Comparison of ENCODE assay signal across 29 cellular contexts in genomic region chr2:232603283-232603682, GRCh38.
"Had no signal": no experiment of that assay in that cellular context is flagged by ENCODE, and none has a peak within 500 bp of the region (broad histone marks: within the 10 kb centered on the region; RNA-seq: fewer than 3 reads in every experiment).

No MANE protein-coding gene starts in this region.

- H3K4me1 ChIP-seq: thyroid gland, uterus, vagina had no signal

- H3K4me1 Mint-ChIP-seq: stimulated activated effector memory CD8-positive, alpha-beta T cell treated with anti-CD3 and anti-CD28 coated beads, Interleukin-12 subunit alpha, Interleukin-12 subunit beta, amount 100 ng/mL, for 72 hours had no signal

- H3K27me3 ChIP-seq: stomach, suprapubic skin, testis, thyroid gland, tibial artery, tibial nerve, transverse colon, upper lobe of left lung, upper lobe of right lung, uterus, vagina had no signal

- DNase-seq: stimulated activated CD4-positive, alpha-beta T cell treated with anti-CD3 and anti-CD28 coated beads, Interleukin-2, amount 100 ng/mL, for 48 hours; stimulated activated CD4-positive, alpha-beta T cell treated with anti-CD3 and anti-CD28 coated beads, Interleukin-4, amount 100 ng/mL, for 1 hour; stimulated activated CD4-positive, alpha-beta T cell treated with anti-CD3 and anti-CD28 coated beads, Interleukin-4, amount 100 ng/mL, for 24 hours; stimulated activated CD4-positive, alpha-beta T cell treated with anti-CD3 and anti-CD28 coated beads, Interleukin-4, amount 100 ng/mL, for 4 hours; stimulated activated CD8-positive, alpha-beta memory T cell treated with anti-CD3 and anti-CD28 coated beads, Interleukin-4, amount 100 ng/mL, for 48 hours; stimulated activated naive B cell treated with anti-CD40 and anti-IgM and Interleukin-4, amounts not matched to agents 10 μg/mL and 1 μg/mL and 100 μg/mL, for 72 hours; stimulated activated naive CD4-positive, alpha-beta T cell; stimulated activated naive CD4-positive, alpha-beta T cell treated with Interleukin-2 at 50 U/mL for 16 hours; stimulated activated naive CD8-positive, alpha-beta T cell treated with anti-CD3 and anti-CD28 coated beads, Interleukin-15, amount 100 ng/mL, for 72 hours; stimulated activated naive CD8-positive, alpha-beta T cell treated with anti-CD3 and anti-CD28 coated beads, Interleukin-15, Interleukin-2, amounts not matched to agents 100 U/mL and 50 U/mL, for 24 hours; stomach; substantia nigra; testis; thyroid gland; tibial artery; transverse colon; trophoblast cell; upper lobe of left lung; upper lobe of right lung; uterus had no signal

- H3K36me3 Mint-ChIP-seq: stimulated activated memory B cell treated with anti-CD40 and anti-IgM and Interleukin-4, amounts not matched to agents 10 μg/mL and 1 μg/mL and 100 μg/mL, for 72 hours; type B pancreatic cell had no signal

- FAIRE-seq: urothelium cell line had no signal

- H3K4me3 Mint-ChIP-seq: stimulated activated effector memory CD8-positive, alpha-beta T cell treated with anti-CD3 and anti-CD28 coated beads, Interleukin-12 subunit alpha, Interleukin-12 subunit beta, amount 100 ng/mL, for 72 hours; stimulated activated memory B cell treated with anti-CD40 and anti-IgM and Interleukin-4, amounts not matched to agents 10 μg/mL and 1 μg/mL and 100 μg/mL, for 72 hours; stimulated activated naive B cell treated with anti-CD40 and anti-IgM and Interleukin-4, amounts not matched to agents 10 μg/mL and 1 μg/mL and 100 μg/mL, for 72 hours; stimulated activated naive CD8-positive, alpha-beta T cell treated with anti-CD3 and anti-CD28 coated beads, Interleukin-15, amount 100 ng/mL, for 72 hours; stimulated activated naive CD8-positive, alpha-beta T cell treated with anti-CD3 and anti-CD28 coated beads, Interleukin-15, Interleukin-2, amounts not matched to agents 100 ng/mL and 50 ng/mL, for 24 hours; type B pancreatic cell had no signal

- H3K9me3 ChIP-seq: stomach, suprapubic skin, testis, thoracic aorta, thyroid gland, tibial artery, tibial nerve, transverse colon, upper lobe of left lung, upper lobe of right lung, uterus, vagina had no signal

- H3K27ac ChIP-seq: stomach, suprapubic skin, testis, thoracic aorta, thyroid gland, tibial artery, tibial nerve, transverse colon, upper lobe of left lung, upper lobe of right lung, uterus, vagina had no signal

- H3K9me3 Mint-ChIP-seq: stimulated activated effector memory CD8-positive, alpha-beta T cell treated with anti-CD3 and anti-CD28 coated beads, Interleukin-12 subunit alpha, Interleukin-12 subunit beta, amount 100 ng/mL, for 72 hours; stimulated activated memory B cell treated with anti-CD40 and anti-IgM and Interleukin-4, amounts not matched to agents 10 μg/mL and 1 μg/mL and 100 μg/mL, for 72 hours; stimulated activated naive B cell treated with anti-CD40 and anti-IgM and Interleukin-4, amounts not matched to agents 10 μg/mL and 1 μg/mL and 100 μg/mL, for 72 hours; stimulated activated naive CD8-positive, alpha-beta T cell treated with anti-CD3 and anti-CD28 coated beads, Interleukin-15, amount 100 ng/mL, for 72 hours; stimulated activated naive CD8-positive, alpha-beta T cell treated with anti-CD3 and anti-CD28 coated beads, Interleukin-15, Interleukin-2, amounts not matched to agents 100 ng/mL and 50 ng/mL, for 24 hours; type B pancreatic cell had no signal

- H3K27ac Mint-ChIP-seq: stimulated activated effector memory CD8-positive, alpha-beta T cell treated with anti-CD3 and anti-CD28 coated beads, Interleukin-12 subunit alpha, Interleukin-12 subunit beta, amount 100 ng/mL, for 72 hours; stimulated activated memory B cell treated with anti-CD40 and anti-IgM and Interleukin-4, amounts not matched to agents 10 μg/mL and 1 μg/mL and 100 μg/mL, for 72 hours; stimulated activated naive CD8-positive, alpha-beta T cell treated with anti-CD3 and anti-CD28 coated beads, Interleukin-15, amount 100 ng/mL, for 72 hours; stimulated activated naive CD8-positive, alpha-beta T cell treated with anti-CD3 and anti-CD28 coated beads, Interleukin-15, Interleukin-2, amounts not matched to agents 100 ng/mL and 50 ng/mL, for 24 hours; type B pancreatic cell had no signal

- H3K36me3 ChIP-seq: stomach, suprapubic skin, thoracic aorta, thyroid gland, tibial artery, tibial nerve, transverse colon, upper lobe of left lung, upper lobe of right lung, uterus, vagina had no signal

- H3K4me3 ChIP-seq: stomach, suprapubic skin, testis, thoracic aorta, thyroid gland, tibial artery, tibial nerve, transverse colon, upper lobe of left lung, upper lobe of right lung, uterus, vagina had no signal

- H3K27me3 Mint-ChIP-seq: stimulated activated naive CD8-positive, alpha-beta T cell treated with anti-CD3 and anti-CD28 coated beads, Interleukin-15, amount 100 ng/mL, for 72 hours had no signal

- ATAC-seq: stimulated activated effector memory CD8-positive, alpha-beta T cell treated with anti-CD3 and anti-CD28 coated beads, Interleukin-12 subunit alpha, Interleukin-12 subunit beta, amount 100 ng/mL, for 72 hours; stimulated activated memory B cell treated with anti-CD40 and anti-IgM and Interleukin-4, amounts not matched to agents 10 μg/mL and 1 μg/mL and 100 μg/mL, for 72 hours; stimulated activated naive B cell treated with anti-CD40 and anti-IgM and Interleukin-4, amounts not matched to agents 10 μg/mL and 1 μg/mL and 100 μg/mL, for 72 hours; stimulated activated naive CD8-positive, alpha-beta T cell treated with anti-CD3 and anti-CD28 coated beads, Interleukin-15, amount 100 ng/mL, for 72 hours; stimulated activated naive CD8-positive, alpha-beta T cell treated with anti-CD3 and anti-CD28 coated beads, Interleukin-15, Interleukin-2, amounts not matched to agents 100 U/mL and 50 U/mL, for 24 hours; upper lobe of right lung had no signal
